14 cellular contexts compared by ENCODE assay signal in the genomic region with DNA sequence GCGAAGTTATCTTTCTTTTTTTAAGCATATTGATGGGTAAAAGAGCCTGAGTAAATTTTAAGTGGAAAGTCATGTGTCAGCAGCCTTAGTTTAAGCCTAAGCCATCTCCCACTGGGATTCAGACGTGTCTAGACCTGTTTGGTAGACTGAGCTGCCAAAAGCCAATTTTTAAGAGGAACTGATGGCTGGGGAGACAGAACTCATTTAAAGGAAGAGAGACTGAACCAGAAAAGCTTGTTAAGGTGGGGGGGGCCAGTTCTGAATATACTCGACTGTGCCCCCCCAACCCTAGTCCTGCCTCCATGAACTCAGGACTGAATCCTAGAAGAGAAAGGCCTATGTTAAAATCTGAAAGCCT. TPM values are rescaled to one million over a fixed set of nuclear protein-coding genes. Genes with fewer than 3 reads are reported as not detected.
A peak's percentile ranks its signal among the peaks of the same experiment; 100 is the strongest.
DNase-seq lines count a peak whose midpoint lies in the region; ATAC-seq lines count a peak whose summit lies in the region.
"Had no signal": no experiment of that assay in that cellular context is flagged by ENCODE, and none has a peak within 500 bp of the region (broad histone marks: within the 10 kb centered on the region; RNA-seq: fewer than 3 reads in every experiment).

No MANE protein-coding gene starts in this region.

- H3K27ac ChIP-seq in SK-N-MC = peak overlapping the region; percentile 10; the same call in 1 of the 2 replicates

- H3K9ac ChIP-seq in SK-N-MC (ENCODE audit: insufficient read length) = no peak overlapping the region

- ATAC-seq in HG03095 (IDR thresholded peaks at IDR 0.05; ENCODE audit: unreplicated experiment) = no peak
- ATAC-seq: GM12878, HepG2 had no signal

- no peak overlapping the region for H3K4me3 ChIP-seq in SK-N-MC
- H3K4me3 ChIP-seq: GM12878 had no signal

- no peaks in the 10 kb centered on the region for H3K9me3 ChIP-seq in SK-N-MC (ENCODE audit: low read depth, low read length)

- H3K36me3 ChIP-seq in SK-N-MC (ENCODE audit: insufficient read depth, low read length) = no peaks in the 10 kb centered on the region

- peak; percentile 2 for DNase-seq in NCI-H2227 (lab: John Stamatoyannopoulos, UW; ENCODE audit: unreplicated experiment)
- DNase-seq in NCI-H2227 treated with DMSO at 0.1 percent for 48 hours (lab: John Stamatoyannopoulos, UW) = no peak
- peak; percentile 72 for DNase-seq in NCI-H1694 (lab: John Stamatoyannopoulos, UW)
- DNase-seq in SK-N-MC (ENCODE audit: low read depth, low spot score) = no peak
- DNase-seq in myocyte (ENCODE audit: low read depth) = peak; percentile 25
- DNase-seq in Kasumi-1 (lab: John Stamatoyannopoulos, UW) = no peak
- no peak for DNase-seq in cortex of kidney (lab: John Stamatoyannopoulos, UW)
- DNase-seq: effector memory CD4-positive, alpha-beta T cell; HCEC 1CT; hypothalamus; T-helper 2 cell had no signal

RNA-seq across cellular contexts. Expression of a gene that starts 58.3 kb away (rescaled TPM):
- 94.7 and 154 TPM in 2 replicates for total RNA-seq in myocyte
- polyA plus RNA-seq in myocyte (2012) = 70.4 TPM

Comparison
In these comparisons a context has a peak if more than half of its experiments do, and no peak if none do; other contexts are left out.
1. DNase-seq: peak in NCI-H2227 (single experiment), NCI-H1694 (single experiment) and myocyte (single experiment); none in NCI-H2227 treated with DMSO at 0.1 percent for 48 hours (single experiment), SK-N-MC (single experiment), Kasumi-1 (0 of 2) and cortex of kidney (single experiment).